ENCODE assay signal across 8 cellular contexts in genomic region chr2:152718047-152718908, GRCh38. TPM values are rescaled to one million over a fixed set of nuclear protein-coding genes. Genes with fewer than 3 reads are reported as not detected.
A peak's percentile ranks its signal among the peaks of the same experiment; 100 is the strongest.
DNase-seq lines count a peak whose midpoint lies in the region; ATAC-seq and TF ChIP-seq lines count a peak whose summit lies in the region.

Gene ARL6IP6, plus strand, starts transcription at chr2:152718620. Its CDS starts 5 bp downstream, at chr2:152718625.

- peak; percentile 74 for ATAC-seq in HG02642 (IDR thresholded peaks at IDR 0.05; ENCODE audit: poor library complexity, unreplicated experiment)
- ATAC-seq in activated naive CD4-positive, alpha-beta T cell treated with anti-CD3 and anti-CD28 coated beads, Interleukin-2, amount 50 U/mL, for 72 hours, result peak; percentile 72 to 75

- no peak for TF ChIP-seq EP300 in suprapubic skin (IDR thresholded peaks at IDR 0.05)

- WGBS in suprapubic skin, result under 1% methylated on average over 28 of the region's 88 CpGs

- H3K36me3 ChIP-seq in suprapubic skin, result no peaks in the 10 kb centered on the region

- TF ChIP-seq CTCF in suprapubic skin (IDR thresholded peaks at IDR 0.05), result no peak

- H3K4me3 ChIP-seq in suprapubic skin, result peak within 1 kb of the TSS; percentile 72

- TF ChIP-seq POLR2A in GM10847 (IDR thresholded peaks at IDR 0.05; ENCODE audit: extremely low read depth, insufficient read length) (peak; percentile 86), suprapubic skin (IDR thresholded peaks at IDR 0.05) (peak in 1 of 2 donors; percentile 72)

- H3K27ac ChIP-seq in suprapubic skin, result peak within 1 kb of the TSS; percentile 98

- H3K27ac Mint-ChIP-seq in activated naive CD4-positive, alpha-beta T cell treated with anti-CD3 and anti-CD28 coated beads, Interleukin-2, amount 50 U/mL, for 72 hours, result peak within 1 kb of the TSS; percentile 95 to 99

- H3K27me3 ChIP-seq in suprapubic skin, result no peaks in the 10 kb centered on the region

- DNase-seq in NCI-H1105 (lab: John Stamatoyannopoulos, UW) (peak; percentile 84), SKM-1 (lab: John Stamatoyannopoulos, UW; ENCODE audit: unreplicated experiment) (peak; percentile 83), globus pallidus (ENCODE audit: low spot score) (peak; percentile 94), occipital lobe (lab: John Stamatoyannopoulos, UW) (peak; percentile 96), suprapubic skin (ENCODE audit: low spot score in 2 of 2) (peak; percentile 97)
- DNase-seq in activated naive CD4-positive, alpha-beta T cell treated with anti-CD3 and anti-CD28 coated beads, Interleukin-2, amount 50 U/mL, for 72 hours (ENCODE audit: low spot score in 2 of 2), result peak; percentile 91 to 95

- peaks cover 61% of the 10 kb centered on the region for H3K4me1 ChIP-seq in suprapubic skin

- H3K9me3 Mint-ChIP-seq in activated naive CD4-positive, alpha-beta T cell treated with anti-CD3 and anti-CD28 coated beads, Interleukin-2, amount 50 U/mL, for 72 hours, result no peaks in the 10 kb centered on the region

- no peaks in the 10 kb centered on the region for H3K9me3 ChIP-seq in suprapubic skin

- H3K36me3 Mint-ChIP-seq in activated naive CD4-positive, alpha-beta T cell treated with anti-CD3 and anti-CD28 coated beads, Interleukin-2, amount 50 U/mL, for 72 hours, result peaks cover 41 to 47% of the 10 kb centered on the region in 2 donors

RNA-seq across cellular contexts. Expression of gene ARL6IP6, which starts in this region (rescaled TPM):
- 10 to 100 TPM; 17.3 to 27.0 TPM for total RNA-seq in activated naive CD4-positive, alpha-beta T cell treated with anti-CD3 and anti-CD28 coated beads, Interleukin-2, amount 50 U/mL, for 72 hours
- total RNA-seq in occipital lobe (38.2 TPM), suprapubic skin (10 to 100 TPM; 18.6 to 43.9 (median 31.3) TPM)

Comparison
In these comparisons a context has a peak if more than half of its experiments do, and no peak if none do; other contexts are left out.
1. Peak in every context shown above with its lines: DNase-seq, ATAC-seq, H3K4me3 ChIP-seq and H3K27ac ChIP-seq.